ENCODE assay signal across 8 cellular contexts in the genomic region with DNA sequence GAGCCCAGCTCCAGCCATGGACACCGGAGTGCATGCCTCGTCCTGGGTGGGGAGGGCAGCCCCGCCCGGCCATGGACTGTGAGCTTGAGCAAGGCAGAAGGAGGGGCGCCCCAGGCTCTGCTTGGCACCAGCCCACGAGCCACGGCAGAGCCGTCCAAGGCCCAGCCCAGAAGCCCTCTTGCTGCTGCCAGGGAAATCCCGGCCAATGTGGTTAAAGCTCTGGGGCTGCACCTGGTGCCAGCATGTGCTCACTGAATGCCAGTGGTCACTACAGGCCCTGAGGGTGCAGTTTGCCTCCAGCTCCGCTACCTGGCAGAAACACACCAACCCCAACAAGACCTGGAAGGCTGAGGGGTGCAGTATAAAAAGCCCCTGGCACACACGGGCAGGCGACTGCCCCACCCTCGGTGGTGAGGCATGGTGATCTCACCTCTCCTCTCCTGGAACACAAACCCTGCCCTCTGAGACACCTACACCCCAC. TPM values are rescaled to one million over a fixed set of nuclear protein-coding genes. Genes with fewer than 3 reads are reported as not detected.
A peak's percentile ranks its signal among the peaks of the same experiment; 100 is the strongest.
DNase-seq lines count a peak whose midpoint lies in the region; ATAC-seq lines count a peak whose summit lies in the region.

No MANE protein-coding gene starts in this region.

- H3K4me3 Mint-ChIP-seq in activated CD8-positive, alpha-beta memory T cell treated with anti-CD3 and anti-CD28 coated beads, Interleukin-2, amount 10 ng/mL, durations not matched to agents 7 days and 5 days, result no peak overlapping the region

- no peak for ATAC-seq in stimulated activated naive CD8-positive, alpha-beta T cell treated with anti-CD3 and anti-CD28 coated beads, Interleukin-15, Interleukin-2, amounts not matched to agents 100 U/mL and 50 U/mL, for 24 hours
- ATAC-seq in activated CD8-positive, alpha-beta memory T cell treated with anti-CD3 and anti-CD28 coated beads, Interleukin-2, amount 10 ng/mL, durations not matched to agents 7 days and 5 days, result no peak
- ATAC-seq in HG03175 (IDR thresholded peaks at IDR 0.05; ENCODE audit: unreplicated experiment), result no peak

- H3K36me3 Mint-ChIP-seq in activated CD8-positive, alpha-beta memory T cell treated with anti-CD3 and anti-CD28 coated beads, Interleukin-2, amount 10 ng/mL, durations not matched to agents 7 days and 5 days, result peaks cover 3% of the 10 kb centered on the region

- CTCF ChIA-PET in activated CD8-positive, alpha-beta memory T cell treated with anti-CD3 and anti-CD28 coated beads, Interleukin-2, amount 10 ng/mL, durations not matched to agents 7 days and 5 days (lab: Charles Lee), result no interaction called here

- DNase-seq in H4 (ENCODE audit: low spot score) (peak; percentile 77), astrocyte of the hippocampus (ENCODE audit: low read depth, low spot score) (peak; percentile 92), hepatic stellate cell (ENCODE audit: low spot score) (peak; percentile 65), NCI-H82 treated with DMSO at 0.1 percent for 48 hours (lab: John Stamatoyannopoulos, UW; ENCODE audit: unreplicated experiment) (no peak)
- peak; percentile 1 for DNase-seq in stimulated activated naive CD8-positive, alpha-beta T cell treated with anti-CD3 and anti-CD28 coated beads, Interleukin-15, Interleukin-2, amounts not matched to agents 100 U/mL and 50 U/mL, for 24 hours
- DNase-seq in activated CD8-positive, alpha-beta memory T cell treated with anti-CD3 and anti-CD28 coated beads, Interleukin-2, amount 10 ng/mL, durations not matched to agents 7 days and 5 days, result no peak
- no peak for DNase-seq in activated T-cell treated with anti-CD3 and anti-CD28 coated beads, Interleukin-2, amount 50 U/mL, for 48 hours

- peaks cover 9% of the 10 kb centered on the region for H3K4me1 Mint-ChIP-seq in activated CD8-positive, alpha-beta memory T cell treated with anti-CD3 and anti-CD28 coated beads, Interleukin-2, amount 10 ng/mL, durations not matched to agents 7 days and 5 days

- H3K27me3 Mint-ChIP-seq in activated CD8-positive, alpha-beta memory T cell treated with anti-CD3 and anti-CD28 coated beads, Interleukin-2, amount 10 ng/mL, durations not matched to agents 7 days and 5 days, result no peaks in the 10 kb centered on the region

- no peaks in the 10 kb centered on the region for H3K9me3 Mint-ChIP-seq in activated CD8-positive, alpha-beta memory T cell treated with anti-CD3 and anti-CD28 coated beads, Interleukin-2, amount 10 ng/mL, durations not matched to agents 7 days and 5 days (ENCODE audit: low read depth)

- no peak overlapping the region for H3K27ac Mint-ChIP-seq in activated CD8-positive, alpha-beta memory T cell treated with anti-CD3 and anti-CD28 coated beads, Interleukin-2, amount 10 ng/mL, durations not matched to agents 7 days and 5 days

RNA-seq across cellular contexts. Expression of gene BRD3, which starts 11.8 kb away (rescaled TPM):
- 2.5 TPM in 2 replicates for total RNA-seq in H4 (2014; rRNA removed; shearing (Covaris generic))
- 10 to 100 TPM; 33.3 to 43.5 TPM for total RNA-seq in activated CD8-positive, alpha-beta memory T cell treated with anti-CD3 and anti-CD28 coated beads, Interleukin-2, amount 10 ng/mL, durations not matched to agents 7 days and 5 days

RNA-seq across cellular contexts. Expression of gene BRD3OS, which starts 30.7 kb away (rescaled TPM):
- 23.1 and 26.4 TPM in 2 replicates for total RNA-seq in H4 (2014; rRNA removed; shearing (Covaris generic))
- total RNA-seq in activated CD8-positive, alpha-beta memory T cell treated with anti-CD3 and anti-CD28 coated beads, Interleukin-2, amount 10 ng/mL, durations not matched to agents 7 days and 5 days, result 10 to 100 TPM; 12.5 to 14.5 TPM

Comparison
In these comparisons a context has a peak if more than half of its experiments do, and no peak if none do; other contexts are left out.
1. DNase-seq: peak in H4 (single experiment), astrocyte of the hippocampus (single experiment), hepatic stellate cell (single experiment) and stimulated activated naive CD8-positive, alpha-beta T cell treated with anti-CD3 and anti-CD28 coated beads, Interleukin-15, Interleukin-2, amounts not matched to agents 100 U/mL and 50 U/mL, for 24 hours (single experiment); none in activated CD8-positive, alpha-beta memory T cell treated with anti-CD3 and anti-CD28 coated beads, Interleukin-2, amount 10 ng/mL, durations not matched to agents 7 days and 5 days (single experiment), activated T-cell treated with anti-CD3 and anti-CD28 coated beads, Interleukin-2, amount 50 U/mL, for 48 hours (0 of 2) and NCI-H82 treated with DMSO at 0.1 percent for 48 hours (single experiment).